10 cellular contexts compared by ENCODE assay signal in the genomic region with DNA sequence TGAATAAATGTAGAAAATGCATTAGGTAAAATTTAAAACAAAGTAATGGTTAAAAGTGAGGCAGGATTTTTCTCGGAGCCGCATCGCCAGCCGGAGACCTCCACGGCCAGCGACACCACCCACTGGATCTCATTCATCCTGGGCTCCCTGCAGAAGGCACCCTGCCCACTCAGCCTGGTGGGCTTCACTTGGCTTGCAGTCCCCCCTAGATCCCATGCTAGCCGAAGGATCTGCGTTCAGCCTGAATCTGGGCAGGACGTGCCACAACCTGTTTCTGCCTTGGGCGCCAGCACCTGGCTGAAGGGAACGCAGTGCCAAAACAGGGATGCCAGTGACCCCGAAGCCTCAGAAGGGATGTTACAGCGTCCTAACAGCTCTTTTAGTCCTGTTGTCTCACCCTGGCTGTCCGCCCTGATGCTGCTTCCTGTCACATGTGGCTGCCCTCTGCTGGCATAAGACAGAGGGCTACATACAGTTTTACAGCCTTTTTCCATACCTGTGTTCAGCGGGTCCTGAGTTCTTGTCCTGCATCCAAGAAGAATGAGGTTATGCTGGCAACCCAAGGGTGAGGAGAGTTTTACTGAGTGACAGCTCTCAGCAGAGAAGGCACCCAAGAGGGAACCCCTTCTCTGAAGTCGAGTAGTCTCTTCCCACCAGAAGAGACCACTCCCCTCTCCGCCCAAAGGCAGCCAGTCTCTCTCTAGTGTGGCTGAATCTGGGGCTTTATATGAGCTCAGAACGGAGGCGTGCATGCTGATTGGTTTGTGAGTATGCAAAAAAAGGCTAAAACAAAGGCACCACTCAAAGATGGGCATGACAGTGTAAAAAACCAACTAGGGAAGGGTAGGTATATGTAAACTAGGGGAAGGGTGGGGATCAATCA.
DNase-seq lines count a peak whose midpoint lies in the region; FAIRE-seq and TF ChIP-seq lines count a peak whose summit lies in the region.
"Had no signal": no experiment of that assay in that cellular context is flagged by ENCODE, and none has a peak within 500 bp of the region (broad histone marks: within the 10 kb centered on the region; RNA-seq: fewer than 3 reads in every experiment).

No MANE protein-coding gene starts in this region.

- H2BK5ac ChIP-seq in H1 (ENCODE audit: low read depth, low read length) = no peak overlapping the region

- H2AK5ac ChIP-seq in H1 (ENCODE audit: low read depth, low read length) = no peak overlapping the region

- peak; percentile 66 to 70 for TF ChIP-seq RAD21 in H1 (IDR thresholded peaks at IDR 0.05 in 1 of 2, conservative IDR thresholded peaks at IDR 0.05 in 1 of 2; ENCODE audit: low read depth in 2 of 2, low read length in 2 of 2)

- no peaks in the 10 kb centered on the region for H3K36me3 ChIP-seq in A673 (ENCODE audit: insufficient read depth, low read length, poor library complexity, severe bottlenecking)
- no peaks in the 10 kb centered on the region for H3K36me3 ChIP-seq in Karpas-422 (ENCODE audit: insufficient read depth, low read length)
- H3K36me3 ChIP-seq in H1 (ENCODE audit: control insufficient read depth in 2 of 4, insufficient read depth in 4 of 4, low read length in 3 of 4) = no peaks in the 10 kb centered on the region

- H3K56ac ChIP-seq in H1 (replicated peaks; ENCODE audit: insufficient read length, low read depth, low read length) = no peak overlapping the region

- TF ChIP-seq CTCF in A673 (conservative IDR thresholded peaks at IDR 0.05; ENCODE audit: low read depth, low read length) (peak; percentile 32), H1 (IDR thresholded peaks at IDR 0.05; ENCODE audit: control extremely low read depth in 1 of 3, insufficient read depth in 1 of 3, low read depth in 1 of 3, low read length in 3 of 3) (peak; percentile 63 to 76 (median 66))

- no peak overlapping the region for H2BK20ac ChIP-seq in H1 (ENCODE audit: low read length)

- no peak overlapping the region for H4K5ac ChIP-seq in H1 (ENCODE audit: insufficient read length, low read depth, low read length)

- H3K23me2 ChIP-seq in H1 (ENCODE audit: low read depth, low read length) = no peaks in the 10 kb centered on the region

- POLR2A ChIA-PET in A673 (lab: Charles Lee; ENCODE audit: low non-redundant PET) = no interaction called here
- POLR2A ChIA-PET in H1 (lab: Charles Lee; ENCODE audit: partially characterized antibody) = no interaction called here

- no peak overlapping the region for H4K91ac ChIP-seq in H1 (replicated peaks; ENCODE audit: insufficient read length, low read length)

- FAIRE-seq in GM12892 (lab: Jason Lieb, UNC) = peak; percentile 40
- peak; percentile 60 for FAIRE-seq in H1 (lab: Jason Lieb, UNC)

- H2BK15ac ChIP-seq in H1 (ENCODE audit: low read length) = no peak overlapping the region; the same call in 1 of the 2 replicates

- no peaks in the 10 kb centered on the region for H3K9me2 ChIP-seq in Karpas-422 (replicated peaks; ENCODE audit: insufficient read depth, low read length)

- TF ChIP-seq POLR2A in GM12892 (IDR thresholded peaks at IDR 0.05; ENCODE audit: low read depth, low read length) = no peak
- no peak for TF ChIP-seq POLR2A in H1 (IDR thresholded peaks at IDR 0.05; ENCODE audit: control extremely low read depth in 1 of 2, low read depth in 2 of 2, low read length in 2 of 2)

- H3K4me2 ChIP-seq in Karpas-422 (ENCODE audit: low read depth, low read length, poor library complexity, severe bottlenecking) (no peak overlapping the region), H1 (ENCODE audit: insufficient read depth in 1 of 2, low read depth in 2 of 2, low read length in 2 of 2) (no peak overlapping the region; a peak in 1 of 4 replicates)

- H3K9ac ChIP-seq in Karpas-422 (ENCODE audit: low read length) = no peak overlapping the region
- no peak overlapping the region for H3K9ac ChIP-seq in H1 (replicated peaks in 1 of 4; ENCODE audit: extremely low read depth in 1 of 4, low read depth in 3 of 4, low read length in 3 of 4)

- no peak for TF ChIP-seq EP300 in H1 (IDR thresholded peaks at IDR 0.05; ENCODE audit: borderline replicate concordance in 1 of 2, low read depth in 2 of 2, low read length in 2 of 2)

- no peak overlapping the region for H3K23ac ChIP-seq in H1 (ENCODE audit: insufficient read length)

- H3K4me1 ChIP-seq in A673 (ENCODE audit: insufficient read depth, low read length, poor library complexity, severe bottlenecking) (no peaks in the 10 kb centered on the region), Karpas-422 (ENCODE audit: low read length) (no peaks in the 10 kb centered on the region), H1 (replicated peaks in 1 of 4; ENCODE audit: control insufficient read depth in 3 of 4, insufficient read depth in 4 of 4, low read length in 3 of 4) (no peaks in the 10 kb centered on the region; a peak in 2 of 7 replicates)

- H3K9me3 ChIP-seq in A673 (ENCODE audit: low read depth, low read length, poor library complexity, severe bottlenecking) (no peaks in the 10 kb centered on the region), Karpas-422 (ENCODE audit: low read length) (no peaks in the 10 kb centered on the region), H1 (ENCODE audit: insufficient read depth in 2 of 2, low read depth in 1 of 2, low read length in 1 of 2) (peaks cover 9 to 10% of the 10 kb centered on the region in 2 experiments; a peak in 3 of 4 replicates)

- H3K4ac ChIP-seq in H1 (replicated peaks; ENCODE audit: insufficient read length, low read depth, low read length) = no peak overlapping the region

- H4K20me1 ChIP-seq in Karpas-422 (ENCODE audit: insufficient read depth, low read depth, low read length) (no peaks in the 10 kb centered on the region), H1 (replicated peaks in 1 of 2; ENCODE audit: control insufficient read depth in 1 of 2, insufficient read depth in 2 of 2, low read length in 2 of 2) (no peaks in the 10 kb centered on the region)

- H4K8ac ChIP-seq in H1 (ENCODE audit: extremely low read depth, insufficient read depth, low read length) = no peak overlapping the region

- H2BK12ac ChIP-seq in H1 (ENCODE audit: low read depth, low read length) = no peak overlapping the region

- DNase-seq in A673 (ENCODE audit: low spot score) = peak; percentile 30
- no peak for DNase-seq in GM12892 (ENCODE audit: insufficient read length)
- DNase-seq in Karpas-422 = peak; percentile 73
- peak; percentile 5 to 48 for DNase-seq in H1 (ENCODE audit: low read depth in 1 of 2, low spot score in 2 of 2)
- no peak for DNase-seq in T-helper 9 cell
- no peak for DNase-seq in putamen (ENCODE audit: low spot score)
- DNase-seq in NCI-H1694 (lab: John Stamatoyannopoulos, UW) = no peak
- no peak for DNase-seq in NCI-H510A treated with DMSO at 0.1 percent for 48 hours (lab: John Stamatoyannopoulos, UW)
- DNase-seq: CD8-positive, alpha-beta memory T cell; foreskin melanocyte had no signal

- H2BK120ac ChIP-seq in H1 (replicated peaks; ENCODE audit: low read depth, low read length) = no peak overlapping the region

- H3K18ac ChIP-seq in H1 (ENCODE audit: extremely low read depth, low read length) = no peak overlapping the region

- no peaks in the 10 kb centered on the region for H3K79me1 ChIP-seq in H1 (ENCODE audit: low read depth, low read length)

- H3K4me3 ChIP-seq in A673 (ENCODE audit: low read depth, low read length, poor library complexity, severe bottlenecking) (no peak overlapping the region), Karpas-422 (ENCODE audit: low read length) (no peak overlapping the region), H1 (ENCODE audit: extremely low read depth in 1 of 4, insufficient read depth in 2 of 4, low read depth in 3 of 4, low read length in 4 of 4) (no peak overlapping the region)

- no peak overlapping the region for H3K14ac ChIP-seq in H1 (ENCODE audit: insufficient read length)

- H3K27ac ChIP-seq in A673 (ENCODE audit: low read depth, low read length, poor library complexity, severe bottlenecking) (no peak overlapping the region), Karpas-422 (ENCODE audit: low read length) (no peak overlapping the region), H1 (ENCODE audit: low read depth, low read length) (no peak overlapping the region)

- WGBS in H1 (ENCODE audit: extremely low coverage in 1 of 2, insufficient coverage in 1 of 2, insufficient read length in 1 of 2, insufficient replicate concordance in 2 of 2, low coverage in 1 of 2, low lambda C conversion rate in 2 of 2, missing lambda C conversion rate in 1 of 2), 2 experiments = 81% methylated on average over 18 of the region's 19 CpGs; no CpG with 5 or more reads in 1 of the 2 experiments

- no peaks in the 10 kb centered on the region for H3K79me2 ChIP-seq in Karpas-422 (ENCODE audit: low read length)
- no peaks in the 10 kb centered on the region for H3K79me2 ChIP-seq in H1 (ENCODE audit: control insufficient read depth in 1 of 2, insufficient read depth in 2 of 2, low read length in 2 of 2)

- no peaks in the 10 kb centered on the region for H3K27me3 ChIP-seq in A673 (replicated peaks; ENCODE audit: insufficient read depth, low read depth, low read length, poor library complexity)
- no peaks in the 10 kb centered on the region for H3K27me3 ChIP-seq in Karpas-422 (ENCODE audit: low read length)
- no peaks in the 10 kb centered on the region for H3K27me3 ChIP-seq in H1 (replicated peaks in 1 of 4; ENCODE audit: control insufficient read depth in 3 of 4, extremely low read depth in 1 of 4, insufficient read depth in 3 of 4, low read length in 3 of 4)

- intact Hi-C loops in A673 (cut with micrococcal nuclease; ENCODE audit: unreplicated experiment) = no loop called here

- CTCF ChIA-PET in A673 (lab: Charles Lee) (no interaction called here), H1 (lab: Charles Lee; ENCODE audit: partially characterized antibody) (interaction anchor here (0.5 to 3.3 kb wide), 14 partner anchors 9 to 737 kb away, joined by 3 to 15 read pairs (median 4); no protein-coding TSS in a partner anchor)

- H2AFZ ChIP-seq in Karpas-422 (ENCODE audit: low read length) (no peak overlapping the region), H1 (ENCODE audit: low read length) (peak overlapping the region; percentile 97)

- no TSS peak for BruUV-seq in A673 (replicated peaks; lab: Mats Ljungman, UMichigan)

TF ChIP-seq in H1, 55 proteins besides CTCF, POLR2A, EP300 and RAD21:
- no peak for TF ChIP-seq HDAC2 (IDR thresholded peaks at IDR 0.05; ENCODE audit: borderline replicate concordance in 1 of 2, low read depth in 2 of 2, low read length in 2 of 2)
- TF ChIP-seq, protein P1, sequence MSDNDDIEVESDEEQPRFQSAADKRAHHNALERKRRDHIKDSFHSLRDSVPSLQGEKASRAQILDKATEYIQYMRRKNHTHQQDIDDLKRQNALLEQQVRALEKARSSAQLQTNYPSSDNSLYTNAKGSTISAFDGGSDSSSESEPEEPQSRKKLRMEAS (IDR thresholded peaks at IDR 0.05) = 0 out of 2 replicates have a peak, but pooled peaks have one; percentile 41
TF ChIP-seq in H1: peak in this region for 1.

Comparison
In these comparisons a context has a peak if more than half of its experiments do, and no peak if none do; other contexts are left out.
1. DNase-seq: peak in A673 (single experiment), Karpas-422 (single experiment) and H1 (2 of 2); none in GM12892 (single experiment), T-helper 9 cell (single experiment), putamen (single experiment), NCI-H1694 (single experiment) and NCI-H510A treated with DMSO at 0.1 percent for 48 hours (single experiment).